Comparison of ENCODE assay signal across 1 cellular context in genomic region chr14:31895206-31895605, GRCh38.
TF ChIP-seq lines count a peak whose summit lies in the region.

No MANE protein-coding gene starts in this region.

TF ChIP-seq in SK-N-SH treated with all-trans-retinoic acid at 6 μM for 48 hours, 23 proteins besides CTCF, POLR2A, EP300 and RAD21 (continued from another document):
- TF ChIP-seq CREB5 (CRISPR knock-in tag; IDR thresholded peaks at IDR 0.05; ENCODE audit: low read depth) (no peak), ESRRG (CRISPR knock-in tag; IDR thresholded peaks at IDR 0.05) (no peak), SNAI2 (CRISPR knock-in tag; IDR thresholded peaks at IDR 0.05) (no peak)
